In the genomic region with DNA sequence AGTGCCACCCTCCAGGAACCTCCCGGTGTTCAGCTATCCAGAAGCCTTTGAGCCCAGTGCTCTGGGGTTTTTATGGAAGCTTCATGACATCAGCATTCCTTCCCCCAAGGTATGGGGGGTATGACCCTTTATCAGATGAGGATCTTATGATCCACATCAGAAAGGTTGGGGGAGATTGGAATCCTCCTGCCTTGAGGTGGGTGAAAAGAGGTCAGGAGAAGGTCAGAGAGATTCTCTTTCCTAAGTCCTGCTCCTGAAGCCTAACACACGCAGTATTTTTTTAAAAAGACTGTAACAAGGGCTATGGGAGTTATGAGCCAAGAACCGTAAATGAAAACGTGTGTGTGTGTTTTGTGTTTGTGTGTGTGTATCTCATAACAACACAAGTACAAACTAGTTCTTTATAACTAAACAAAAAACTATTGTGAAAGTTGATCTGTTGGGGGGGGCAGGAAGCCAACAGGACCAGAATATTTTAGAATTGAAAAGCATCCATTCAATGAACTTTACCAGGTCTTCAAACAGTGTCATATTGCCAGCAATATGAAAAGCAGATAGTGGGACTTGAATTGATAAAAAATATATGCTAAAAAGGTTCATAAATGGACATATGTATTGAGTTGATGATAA, we compare ENCODE assay signal across 9 cellular contexts. TPM values are rescaled to one million over a fixed set of nuclear protein-coding genes. Genes with fewer than 3 reads are reported as not detected.
"Had no signal": no experiment of that assay in that cellular context is flagged by ENCODE, and none has a peak within 500 bp of the region (broad histone marks: within the 10 kb centered on the region; RNA-seq: fewer than 3 reads in every experiment).

No MANE protein-coding gene starts in this region.

- H3K36me3 Mint-ChIP-seq: IgD-negative memory B cell had no signal

- H3K27ac Mint-ChIP-seq: IgD-negative memory B cell had no signal

- DNase-seq: GM23248, GOT3, H7, KBM-7 had no signal

- H3K4me1 ChIP-seq: HAP-1 had no signal

- ATAC-seq: HCT116, HepG2 had no signal

- H3K9me3 ChIP-seq: HAP-1 had no signal

- H3K27ac ChIP-seq: GM23248, HL-60 had no signal

- H3K4me1 Mint-ChIP-seq: IgD-negative memory B cell had no signal

- H3K4me3 Mint-ChIP-seq: IgD-negative memory B cell had no signal

- H3K4me3 ChIP-seq: GM23248, HAP-1 had no signal

- H3K36me3 ChIP-seq: HAP-1 had no signal

- H3K27me3 Mint-ChIP-seq: IgD-negative memory B cell had no signal

RNA-seq across cellular contexts. Expression of gene MKRN3, which starts 13.2 kb away (rescaled TPM):
- total RNA-seq: H7 had no signal
